11 cellular contexts compared by ENCODE assay signal in the genomic region with DNA sequence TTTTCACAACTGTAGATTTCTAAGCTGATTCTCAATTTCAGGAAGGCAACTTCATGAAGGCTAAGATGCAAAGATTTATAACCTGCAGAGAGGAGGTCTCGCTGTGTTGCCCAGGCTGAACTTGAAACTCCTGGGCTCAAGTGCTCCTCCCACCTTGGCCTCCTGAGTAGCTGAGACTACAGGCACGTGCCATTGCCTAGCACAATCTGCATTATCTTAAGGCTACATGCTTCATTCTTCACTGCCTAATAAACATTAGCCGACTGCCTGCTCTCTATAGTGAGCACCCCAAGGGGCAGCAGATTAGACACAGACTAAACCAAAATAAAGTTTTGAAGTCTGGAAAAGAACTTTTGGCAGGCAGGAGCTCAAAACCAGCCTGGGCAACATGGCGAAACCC.
"Had no signal": no experiment of that assay in that cellular context is flagged by ENCODE, and none has a peak within 500 bp of the region (broad histone marks: within the 10 kb centered on the region; RNA-seq: fewer than 3 reads in every experiment).

No MANE protein-coding gene starts in this region.

- H3K9ac ChIP-seq: GM23248 had no signal

- DNase-seq: GM23248, GOT3, H7, H9, HCEC 1CT, HFFc6 had no signal

- H3K36me3 ChIP-seq: HAP-1 had no signal

- H3K27ac ChIP-seq: GM23248 had no signal

- FAIRE-seq: H1, H54 had no signal

- H2AFZ ChIP-seq: GM23248, GM23338 had no signal

- H3K4me3 ChIP-seq: GM23248, GM23338, HAP-1 had no signal

- ATAC-seq: GM23338, HCT116 had no signal

- H3K9me3 ChIP-seq: HAP-1 had no signal

- H3K4me1 ChIP-seq: HAP-1 had no signal

- H3K4me2 ChIP-seq: GM23338 had no signal
